8 cellular contexts compared by ENCODE assay signal in genomic region chr1:100539836-100540536, GRCh38. TPM values are rescaled to one million over a fixed set of nuclear protein-coding genes. Genes with fewer than 3 reads are reported as not detected.
DNase-seq lines count a peak whose midpoint lies in the region; ATAC-seq and TF ChIP-seq lines count a peak whose summit lies in the region.

No MANE protein-coding gene starts in this region.

- H3K4me1 ChIP-seq in gastroesophageal sphincter (peaks cover 5 to 17% (median 14%) of the 10 kb centered on the region in 3 donors), psoas muscle (peaks cover 7% of the 10 kb centered on the region)

- no peak for TF ChIP-seq CTCF in WTC11 (IDR thresholded peaks at IDR 0.05)
- no peak for TF ChIP-seq CTCF in gastroesophageal sphincter (IDR thresholded peaks at IDR 0.05)
- no peak for TF ChIP-seq CTCF in psoas muscle (IDR thresholded peaks at IDR 0.05)

- peaks cover 57% of the 10 kb centered on the region for H3K27me3 ChIP-seq in gastroesophageal sphincter
- peaks cover 5 to 58% (median 11%) of the 10 kb centered on the region in 3 donors for H3K27me3 ChIP-seq in psoas muscle (ENCODE audit: insufficient read depth in 3 of 3, low read length in 2 of 3)

- H3K9me3 ChIP-seq in gastroesophageal sphincter: no peaks in the 10 kb centered on the region
- H3K9me3 ChIP-seq in psoas muscle: no peaks in the 10 kb centered on the region

- POLR2A ChIA-PET in WTC11 (lab: Charles Lee): no interaction called here

- ATAC-seq in activated CD8-positive, alpha-beta memory T cell treated with anti-CD3 and anti-CD28 coated beads, Interleukin-2, amount 10 ng/mL, durations not matched to agents 7 days and 5 days: peak; percentile 43
- peak; percentile 38 for ATAC-seq in WTC11
- ATAC-seq in gastroesophageal sphincter: no peak
- peak in 3 of 4 donors; percentile 27 to 40 (median 36) for ATAC-seq in psoas muscle

- H3K4me3 ChIP-seq in gastroesophageal sphincter (peak overlapping the region; percentile 6 to 53), psoas muscle (peak overlapping the region; percentile 63)

- peaks cover 30% of the 10 kb centered on the region for H3K4me1 Mint-ChIP-seq in activated CD8-positive, alpha-beta memory T cell treated with anti-CD3 and anti-CD28 coated beads, Interleukin-2, amount 10 ng/mL, durations not matched to agents 7 days and 5 days
- peaks cover 15% of the 10 kb centered on the region for H3K4me1 Mint-ChIP-seq in WTC11

- DNase-seq in activated CD8-positive, alpha-beta memory T cell treated with anti-CD3 and anti-CD28 coated beads, Interleukin-2, amount 10 ng/mL, durations not matched to agents 7 days and 5 days: no peak
- no peak for DNase-seq in activated CD8-positive, alpha-beta memory T cell treated with anti-CD3 and anti-CD28 coated beads for 24 hours
- DNase-seq in WTC11 (ENCODE audit: low spot score) (peak; percentile 45), psoas muscle (peak in 1 of 2 donors; percentile 23), GDM1 (lab: John Stamatoyannopoulos, UW) (no peak), NCI-H1436 treated with DMSO at 0.1 percent for 48 hours (lab: John Stamatoyannopoulos, UW) (no peak), SHP77 treated with DMSO at 0.1 percent for 48 hours (lab: John Stamatoyannopoulos, UW) (no peak)

- H3K27me3 Mint-ChIP-seq in activated CD8-positive, alpha-beta memory T cell treated with anti-CD3 and anti-CD28 coated beads, Interleukin-2, amount 10 ng/mL, durations not matched to agents 7 days and 5 days: peaks cover 67% of the 10 kb centered on the region
- peaks cover 84% of the 10 kb centered on the region for H3K27me3 Mint-ChIP-seq in WTC11 (ENCODE audit: low read depth)

- H3K4me3 Mint-ChIP-seq in activated CD8-positive, alpha-beta memory T cell treated with anti-CD3 and anti-CD28 coated beads, Interleukin-2, amount 10 ng/mL, durations not matched to agents 7 days and 5 days: peak overlapping the region; percentile 46
- H3K4me3 Mint-ChIP-seq in WTC11: peak overlapping the region; percentile 59

- H3K9me3 Mint-ChIP-seq in activated CD8-positive, alpha-beta memory T cell treated with anti-CD3 and anti-CD28 coated beads, Interleukin-2, amount 10 ng/mL, durations not matched to agents 7 days and 5 days (ENCODE audit: low read depth): no peaks in the 10 kb centered on the region
- H3K9me3 Mint-ChIP-seq in WTC11: no peaks in the 10 kb centered on the region

- no peak for TF ChIP-seq EP300 in gastroesophageal sphincter (IDR thresholded peaks at IDR 0.05)

- H3K27ac ChIP-seq in gastroesophageal sphincter: peak overlapping the region in 1 of 4 donors; percentile 38
- H3K27ac ChIP-seq in psoas muscle: no peak overlapping the region

- no peak for TF ChIP-seq POLR2A in gastroesophageal sphincter (IDR thresholded peaks at IDR 0.05)

- 56 to 65% methylated on average over 4 to 8 of the region's 57 CpGs for WGBS in gastroesophageal sphincter (ENCODE audit: low coverage in 1 of 2), 2 donors
- WGBS in psoas muscle, 3 donors: 9 to 10% (median 10%) methylated on average over 56 to 57 of the region's 57 CpGs

- no peaks in the 10 kb centered on the region for H3K36me3 Mint-ChIP-seq in activated CD8-positive, alpha-beta memory T cell treated with anti-CD3 and anti-CD28 coated beads, Interleukin-2, amount 10 ng/mL, durations not matched to agents 7 days and 5 days
- no peaks in the 10 kb centered on the region for H3K36me3 Mint-ChIP-seq in WTC11

- intact Hi-C loops in psoas muscle (cut with DNase I): no loop called here

- H3K36me3 ChIP-seq in gastroesophageal sphincter (no peaks in the 10 kb centered on the region), psoas muscle (ENCODE audit: insufficient read depth in 1 of 2, low read depth in 1 of 2) (no peaks in the 10 kb centered on the region)

- CTCF ChIA-PET in activated CD8-positive, alpha-beta memory T cell treated with anti-CD3 and anti-CD28 coated beads, Interleukin-2, amount 10 ng/mL, durations not matched to agents 7 days and 5 days (lab: Charles Lee): interaction anchor here (0.7 kb wide), 1 partner anchor 74 kb away, joined by 3 read pairs; no protein-coding TSS in a partner anchor
- CTCF ChIA-PET in WTC11 (lab: Charles Lee): interaction anchor here (4.1 kb wide), 1 partner anchor 77 kb away, joined by 21 read pairs; no protein-coding TSS in a partner anchor

- no peak overlapping the region for H3K27ac Mint-ChIP-seq in activated CD8-positive, alpha-beta memory T cell treated with anti-CD3 and anti-CD28 coated beads, Interleukin-2, amount 10 ng/mL, durations not matched to agents 7 days and 5 days
- H3K27ac Mint-ChIP-seq in WTC11: no peak overlapping the region

TF ChIP-seq in WTC11, 78 proteins besides CTCF, POLR2A, EP300 and RAD21 (continues in another document):
- TF ChIP-seq NFATC4 (CRISPR knock-in tag; IDR thresholded peaks at IDR 0.05) (no peak), ATF6 (CRISPR knock-in tag; IDR thresholded peaks at IDR 0.05) (no peak; the same call in 1 of the 2 replicates), ZSCAN18 (CRISPR knock-in tag; IDR thresholded peaks at IDR 0.05) (no peak), ERG (CRISPR knock-in tag; IDR thresholded peaks at IDR 0.05) (no peak), PRDM15 (CRISPR knock-in tag; IDR thresholded peaks at IDR 0.05) (peak; percentile 53), ETV6 (CRISPR knock-in tag; IDR thresholded peaks at IDR 0.05) (peak; percentile 93), RORB (CRISPR knock-in tag; IDR thresholded peaks at IDR 0.05) (no peak)

RNA-seq across cellular contexts. Expression of gene GPR88, which starts 2.0 kb away (rescaled TPM):
- total RNA-seq in activated CD8-positive, alpha-beta memory T cell treated with anti-CD3 and anti-CD28 coated beads, Interleukin-2, amount 10 ng/mL, durations not matched to agents 7 days and 5 days: not detected
- total RNA-seq in WTC11 (2021) (not detected in 3 replicates), gastroesophageal sphincter (1 to 10 TPM in 1 of 4 donors, under 1 TPM in 3; 0.30 to 2.3 (median 0.57) TPM), psoas muscle (under 1 TPM in 3 of 4 donors, not detected in 1; 0.06 to 0.62 (median 0.25) TPM)
- polyA plus RNA-seq in psoas muscle: under 1 TPM; 0.01 to 0.13 (median 0.03) TPM
